Comparison of ENCODE assay signal across 13 cellular contexts in genomic region chr20:48738094-48738398, GRCh38.
DNase-seq lines count a peak whose midpoint lies in the region; ATAC-seq, FAIRE-seq and TF ChIP-seq lines count a peak whose summit lies in the region.
"Had no signal": no experiment of that assay in that cellular context is flagged by ENCODE, and none has a peak within 500 bp of the region (broad histone marks: within the 10 kb centered on the region; RNA-seq: fewer than 3 reads in every experiment).

No MANE protein-coding gene starts in this region.

- POLR2A ChIA-PET in HepG2 (lab: Yijun Ruan, JAX) = no interaction called here
- POLR2A ChIA-PET in activated naive CD8-positive, alpha-beta T cell treated with anti-CD3 and anti-CD28 coated beads, Interleukin-2, amount 10 ng/mL, durations not matched to agents 7 days and 5 days (lab: Charles Lee) = interaction anchor here (1.1 to 7.2 kb wide), 11 partner anchors 12 to 90 kb away, joined by 3 to 67 read pairs (median 6); partner anchors contain the start of gene PREX1

- peak overlapping the region; percentile 1 for H2AFZ ChIP-seq in HepG2 (ENCODE audit: low read length)

- H3K27me3 ChIP-seq in HepG2 (ENCODE audit: control insufficient read depth in 1 of 2, insufficient read depth in 2 of 2, low read length in 2 of 2) (peaks cover 3 to 16% of the 10 kb centered on the region in 2 experiments; a peak in 3 of 5 replicates), right lobe of liver (no peaks in the 10 kb centered on the region), Peyer's patch (no peaks in the 10 kb centered on the region)

- no peaks in the 10 kb centered on the region for H4K20me1 ChIP-seq in HepG2 (ENCODE audit: insufficient read depth, low read length)

- TF ChIP-seq CTCF in HepG2 (CRISPR knock-in tag; IDR thresholded peaks at IDR 0.05) = no peak
- no peak for TF ChIP-seq CTCF in right lobe of liver (IDR thresholded peaks at IDR 0.05)
- TF ChIP-seq CTCF in Peyer's patch (IDR thresholded peaks at IDR 0.05) = no peak

- TF ChIP-seq EP300 in HepG2 (IDR thresholded peaks at IDR 0.05; ENCODE audit: low read depth in 2 of 2, low read length in 2 of 2) (no peak), HepG2 (CRISPR knock-in tag; IDR thresholded peaks at IDR 0.05; ENCODE audit: borderline replicate concordance) (no peak)

- intact Hi-C loops in HepG2 (cut with micrococcal nuclease; ENCODE audit: unreplicated experiment) (no loop called here), right lobe of liver (cut with DNase I) (no loop called here)

- in situ Hi-C loops in HepG2 (cut with HindIII; ENCODE audit: extremely low pct_ligation_motif_present, low pct_unique_long_range_greater_than_20kb) = no loop called here

- ATAC-seq in HepG2 (no peak; the same call in 2 of the 3 replicates), right lobe of liver (no peak), HG03135 (IDR thresholded peaks at IDR 0.05; ENCODE audit: unreplicated experiment) (no peak), GM18511 (IDR thresholded peaks at IDR 0.05; ENCODE audit: unreplicated experiment) (no peak)
- no peak for ATAC-seq in activated naive CD8-positive, alpha-beta T cell treated with anti-CD3 and anti-CD28 coated beads, Interleukin-2, amount 10 ng/mL, durations not matched to agents 7 days and 5 days (ENCODE audit: low read depth)

- H3K4me3 ChIP-seq in HepG2 (replicated peaks in 1 of 3; ENCODE audit: insufficient read depth in 1 of 3, low read depth in 2 of 3, low read length in 3 of 3) = peak overlapping the region; percentile 13 to 63 (median 31)
- H3K4me3 ChIP-seq in right lobe of liver = no peak overlapping the region
- no peak overlapping the region for H3K4me3 ChIP-seq in Peyer's patch
- H3K4me3 ChIP-seq: lung had no signal

- no TSS peak for BruUV-seq in HepG2 (replicated peaks; lab: Mats Ljungman, UMichigan)

- CTCF ChIA-PET in HepG2 (lab: Yijun Ruan, JAX; ENCODE audit: low intra/inter-chr PET ratio, low total read pairs) = no interaction called here

- no peak for DNase-seq in HepG2 (ENCODE audit: low spot score)
- DNase-seq in right lobe of liver = no peak
- no peak for DNase-seq in activated naive CD8-positive, alpha-beta T cell treated with anti-CD3 and anti-CD28 coated beads, Interleukin-2, amount 10 ng/mL, durations not matched to agents 7 days and 5 days
- DNase-seq in myocyte (ENCODE audit: low read depth) = peak; percentile 22
- DNase-seq in mesenteric fat pad (ENCODE audit: low spot score) = no peak
- DNase-seq in Peyer's patch = no peak
- DNase-seq: activated CD4-positive, CD25-positive, alpha-beta regulatory T cell treated with anti-CD3 and anti-CD28 coated beads, Interleukin-2, amount 50 U/mL, for 72 hours; DMS79; NCI-H2227 treated with DMSO at 0.1 percent for 48 hours had no signal

- FAIRE-seq in HepG2 (lab: Jason Lieb, UNC) = no peak

- no peaks in the 10 kb centered on the region for H3K9me3 ChIP-seq in HepG2 (ENCODE audit: low read length)
- no peaks in the 10 kb centered on the region for H3K9me3 ChIP-seq in right lobe of liver
- no peaks in the 10 kb centered on the region for H3K9me3 ChIP-seq in Peyer's patch

- H3K4me3 Mint-ChIP-seq in activated naive CD8-positive, alpha-beta T cell treated with anti-CD3 and anti-CD28 coated beads, Interleukin-2, amount 10 ng/mL, durations not matched to agents 7 days and 5 days = peak overlapping the region; percentile 73
- H3K4me3 Mint-ChIP-seq: activated naive CD4-positive, alpha-beta T cell treated with anti-CD3 and anti-CD28 coated beads, Interleukin-2, amount 50 U/mL, for 24 hours had no signal

- WGBS in HepG2 (ENCODE audit: low lambda C conversion rate) = 8% methylated on average over 3 of the region's 3 CpGs
- 36% methylated on average over 3 of the region's 3 CpGs for WGBS in right lobe of liver (ENCODE audit: insufficient coverage, low coverage, low lambda C conversion rate, missing lambda C conversion rate)

- H3K27me3 Mint-ChIP-seq in activated naive CD8-positive, alpha-beta T cell treated with anti-CD3 and anti-CD28 coated beads, Interleukin-2, amount 10 ng/mL, durations not matched to agents 7 days and 5 days = no peaks in the 10 kb centered on the region
- H3K27me3 Mint-ChIP-seq: activated naive CD4-positive, alpha-beta T cell treated with anti-CD3 and anti-CD28 coated beads, Interleukin-2, amount 50 U/mL, for 24 hours had no signal

- TF ChIP-seq POLR2A in HepG2 (IDR thresholded peaks at IDR 0.05; ENCODE audit: insufficient read depth in 1 of 2, low read depth in 2 of 2, low read length in 2 of 2) = no peak
- TF ChIP-seq POLR2A in right lobe of liver (IDR thresholded peaks at IDR 0.05) = no peak
- TF ChIP-seq POLR2A in Peyer's patch (IDR thresholded peaks at IDR 0.05) = no peak

- H3K4me1 ChIP-seq in HepG2 (ENCODE audit: insufficient read depth, low read length) (peaks cover 26% of the 10 kb centered on the region), right lobe of liver (no peaks in the 10 kb centered on the region), Peyer's patch (peaks cover 5 to 23% (median 11%) of the 10 kb centered on the region in 4 donors)

- no peaks in the 10 kb centered on the region for H3K9me3 Mint-ChIP-seq in activated naive CD8-positive, alpha-beta T cell treated with anti-CD3 and anti-CD28 coated beads, Interleukin-2, amount 10 ng/mL, durations not matched to agents 7 days and 5 days
- H3K9me3 Mint-ChIP-seq: activated naive CD4-positive, alpha-beta T cell treated with anti-CD3 and anti-CD28 coated beads, Interleukin-2, amount 50 U/mL, for 24 hours had no signal

- TF ChIP-seq RAD21 in HepG2 (CRISPR knock-in tag; IDR thresholded peaks at IDR 0.05) = no peak

- peak overlapping the region; percentile 90 for H3K4me2 ChIP-seq in HepG2 (ENCODE audit: low read depth, low read length)

- peak overlapping the region; percentile 94 for H3K27ac Mint-ChIP-seq in activated naive CD8-positive, alpha-beta T cell treated with anti-CD3 and anti-CD28 coated beads, Interleukin-2, amount 10 ng/mL, durations not matched to agents 7 days and 5 days

- H3K4me1 Mint-ChIP-seq in activated naive CD8-positive, alpha-beta T cell treated with anti-CD3 and anti-CD28 coated beads, Interleukin-2, amount 10 ng/mL, durations not matched to agents 7 days and 5 days = peaks cover 68% of the 10 kb centered on the region

- H3K79me2 ChIP-seq in HepG2 (ENCODE audit: insufficient read depth, low read length) = no peaks in the 10 kb centered on the region

- H3K36me3 ChIP-seq in HepG2 (replicated peaks in 1 of 2; ENCODE audit: control insufficient read depth in 1 of 2, insufficient read depth in 2 of 2, low read length in 2 of 2) = no peaks in the 10 kb centered on the region
- no peaks in the 10 kb centered on the region for H3K36me3 ChIP-seq in right lobe of liver
- no peaks in the 10 kb centered on the region for H3K36me3 ChIP-seq in Peyer's patch

- H3K36me3 Mint-ChIP-seq in activated naive CD8-positive, alpha-beta T cell treated with anti-CD3 and anti-CD28 coated beads, Interleukin-2, amount 10 ng/mL, durations not matched to agents 7 days and 5 days = peaks cover 46% of the 10 kb centered on the region

- H3K9ac ChIP-seq in HepG2 (ENCODE audit: insufficient read depth, low read depth, low read length) = 0 out of 2 replicates have a peak overlapping the region, but pooled peaks have one; percentile 35

- no peak overlapping the region for H3K27ac ChIP-seq in HepG2 (ENCODE audit: extremely low read length, insufficient read depth, low read length)
- H3K27ac ChIP-seq in right lobe of liver = no peak overlapping the region
- H3K27ac ChIP-seq in Peyer's patch = peak overlapping the region in 2 of 4 donors; percentile 42 to 46

TF ChIP-seq in HepG2, 621 proteins besides CTCF, POLR2A, EP300 and RAD21 (continues in another document):
- TF ChIP-seq KDM4B (CRISPR knock-in tag; IDR thresholded peaks at IDR 0.05) (no peak), ZNF274 (CRISPR knock-in tag; IDR thresholded peaks at IDR 0.05) (0 out of 2 replicates have a peak, but pooled peaks have one; percentile 45), ARID2 (CRISPR knock-in tag; IDR thresholded peaks at IDR 0.05; ENCODE audit: borderline replicate concordance) (no peak), ZNF616 (CRISPR knock-in tag; IDR thresholded peaks at IDR 0.05; ENCODE audit: low read depth) (no peak), FLYWCH1 (CRISPR knock-in tag; IDR thresholded peaks at IDR 0.05) (peak; percentile 73; the same call in 1 of the 2 replicates), SP4 (CRISPR knock-in tag; IDR thresholded peaks at IDR 0.05) (0 out of 2 replicates have a peak, but pooled peaks have one; percentile 54), NFRKB (IDR thresholded peaks at IDR 0.05) (no peak), ZNF430 (CRISPR knock-in tag; IDR thresholded peaks at IDR 0.05) (0 out of 2 replicates have a peak, but pooled peaks have one; percentile 41), IKZF4 (CRISPR knock-in tag; IDR thresholded peaks at IDR 0.05; ENCODE audit: borderline replicate concordance, low read depth, not compliant biosample characterization) (peak; percentile 23), ZFP62 (CRISPR knock-in tag; IDR thresholded peaks at IDR 0.05) (no peak), SKI (IDR thresholded peaks at IDR 0.05; ENCODE audit: partially characterized antibody) (no peak)
- TF ChIP-seq, protein P1, sequence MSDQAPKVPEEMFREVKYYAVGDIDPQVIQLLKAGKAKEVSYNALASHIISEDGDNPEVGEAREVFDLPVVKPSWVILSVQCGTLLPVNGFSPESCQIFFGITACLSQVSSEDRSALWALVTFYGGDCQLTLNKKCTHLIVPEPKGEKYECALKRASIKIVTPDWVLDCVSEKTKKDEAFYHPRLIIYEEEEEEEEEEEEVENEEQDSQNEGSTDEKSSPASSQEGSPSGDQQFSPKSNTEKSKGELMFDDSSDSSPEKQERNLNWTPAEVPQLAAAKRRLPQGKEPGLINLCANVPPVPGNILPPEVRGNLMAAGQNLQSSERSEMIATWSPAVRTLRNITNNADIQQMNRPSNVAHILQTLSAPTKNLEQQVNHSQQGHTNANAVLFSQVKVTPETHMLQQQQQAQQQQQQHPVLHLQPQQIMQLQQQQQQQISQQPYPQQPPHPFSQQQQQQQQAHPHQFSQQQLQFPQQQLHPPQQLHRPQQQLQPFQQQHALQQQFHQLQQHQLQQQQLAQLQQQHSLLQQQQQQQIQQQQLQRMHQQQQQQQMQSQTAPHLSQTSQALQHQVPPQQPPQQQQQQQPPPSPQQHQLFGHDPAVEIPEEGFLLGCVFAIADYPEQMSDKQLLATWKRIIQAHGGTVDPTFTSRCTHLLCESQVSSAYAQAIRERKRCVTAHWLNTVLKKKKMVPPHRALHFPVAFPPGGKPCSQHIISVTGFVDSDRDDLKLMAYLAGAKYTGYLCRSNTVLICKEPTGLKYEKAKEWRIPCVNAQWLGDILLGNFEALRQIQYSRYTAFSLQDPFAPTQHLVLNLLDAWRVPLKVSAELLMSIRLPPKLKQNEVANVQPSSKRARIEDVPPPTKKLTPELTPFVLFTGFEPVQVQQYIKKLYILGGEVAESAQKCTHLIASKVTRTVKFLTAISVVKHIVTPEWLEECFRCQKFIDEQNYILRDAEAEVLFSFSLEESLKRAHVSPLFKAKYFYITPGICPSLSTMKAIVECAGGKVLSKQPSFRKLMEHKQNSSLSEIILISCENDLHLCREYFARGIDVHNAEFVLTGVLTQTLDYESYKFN (CRISPR knock-in tag; conservative IDR thresholded peaks at IDR 0.05) = no peak

Comparison
In these comparisons a context has a peak if more than half of its experiments do, and no peak if none do; other contexts are left out.
1. H3K4me3 ChIP-seq: peak in HepG2 (3 of 3); none in right lobe of liver (0 of 3) and Peyer's patch (0 of 4).